16 cellular contexts compared by ENCODE assay signal in genomic region chr20:35339007-35339406, GRCh38. TPM values are rescaled to one million over a fixed set of nuclear protein-coding genes. Genes with fewer than 3 reads are reported as not detected.
A peak's percentile ranks its signal among the peaks of the same experiment; 100 is the strongest.
DNase-seq lines count a peak whose midpoint lies in the region; ATAC-seq and TF ChIP-seq lines count a peak whose summit lies in the region.
"Had no signal": no experiment of that assay in that cellular context is flagged by ENCODE, and none has a peak within 500 bp of the region (broad histone marks: within the 10 kb centered on the region; RNA-seq: fewer than 3 reads in every experiment).

No MANE protein-coding gene starts in this region.

- no peak overlapping the region for H3K27ac Mint-ChIP-seq in activated T-helper 1 cell treated with anti-CD3 and anti-CD28 coated beads, Interleukin-12 subunit alpha, Interleukin-12 subunit beta, Interleukin-2, Interleukin-4 antibody, amounts not matched to agents 30 ng/mL and 10 ng/mL and 1 ng/mL, durations not matched to agents 14 hours and 24 hours and 36 hours
- H3K27ac Mint-ChIP-seq: natural killer cell had no signal

- TF ChIP-seq CTCF in astrocyte of the cerebellum (IDR thresholded peaks at IDR 0.05; ENCODE audit: low read depth, low read length, missing control alignments) = no peak

- H3K36me3 Mint-ChIP-seq in activated T-helper 1 cell treated with anti-CD3 and anti-CD28 coated beads, Interleukin-12 subunit alpha, Interleukin-12 subunit beta, Interleukin-2, Interleukin-4 antibody, amounts not matched to agents 30 ng/mL and 10 ng/mL and 1 ng/mL, durations not matched to agents 14 hours and 24 hours and 36 hours (ENCODE audit: low read depth) = peaks cover 9% of the 10 kb centered on the region
- H3K36me3 Mint-ChIP-seq: natural killer cell had no signal

- ATAC-seq in GM18861 (IDR thresholded peaks at IDR 0.05; ENCODE audit: unreplicated experiment) (no peak), GM21786 (IDR thresholded peaks at IDR 0.05; ENCODE audit: unreplicated experiment) (no peak)
- ATAC-seq: natural killer cell had no signal

- H3K4me3 ChIP-seq in astrocyte of the cerebellum (ENCODE audit: low read depth, low read length) = no peak overlapping the region
- H3K4me3 ChIP-seq: stomach had no signal

- intact Hi-C loops in activated T-helper 1 cell treated with anti-CD3 and anti-CD28 coated beads, Interleukin-12 subunit alpha, Interleukin-12 subunit beta, Interleukin-2, Interleukin-4 antibody, amounts not matched to agents 30 ng/mL and 10 ng/mL and 1 ng/mL, durations not matched to agents 14 hours and 24 hours and 36 hours (cut with micrococcal nuclease) = no loop called here

- peak; percentile 32 for DNase-seq in NCI-H2196 treated with DMSO at 0.1 percent for 48 hours (lab: John Stamatoyannopoulos, UW; ENCODE audit: unreplicated experiment)
- DNase-seq in NCI-H2196 (lab: John Stamatoyannopoulos, UW; ENCODE audit: unreplicated experiment) = no peak
- DNase-seq in astrocyte of the cerebellum (ENCODE audit: low read depth) = peak; percentile 93
- DNase-seq in glomerular visceral epithelial cell (ENCODE audit: extremely low spot score) = peak; percentile 77
- no peak for DNase-seq in activated gamma-delta T cell treated with Interleukin-2 at 50 U/mL for 16 hours
- DNase-seq in activated T-helper 1 cell treated with anti-CD3 and anti-CD28 coated beads, Interleukin-12 subunit alpha, Interleukin-12 subunit beta, Interleukin-2, Interleukin-4 antibody, amounts not matched to agents 30 ng/mL and 10 ng/mL and 1 ng/mL, durations not matched to agents 14 hours and 24 hours and 36 hours (ENCODE audit: low spot score) = no peak
- DNase-seq: activated CD4-positive, CD25-positive, alpha-beta regulatory T cell; activated effector memory CD4-positive, alpha-beta T cell treated with anti-CD3 and anti-CD28 coated beads, Interleukin-2, amount 50 U/mL, for 16 hours; AML-193; dermis blood vessel endothelial cell; natural killer cell; NCI-H1694 treated with DMSO at 0.1 percent for 48 hours; RPMI8226; stomach had no signal

- H3K9me3 Mint-ChIP-seq in activated T-helper 1 cell treated with anti-CD3 and anti-CD28 coated beads, Interleukin-12 subunit alpha, Interleukin-12 subunit beta, Interleukin-2, Interleukin-4 antibody, amounts not matched to agents 30 ng/mL and 10 ng/mL and 1 ng/mL, durations not matched to agents 14 hours and 24 hours and 36 hours = no peaks in the 10 kb centered on the region
- H3K9me3 Mint-ChIP-seq: natural killer cell had no signal

- H3K27me3 Mint-ChIP-seq in activated T-helper 1 cell treated with anti-CD3 and anti-CD28 coated beads, Interleukin-12 subunit alpha, Interleukin-12 subunit beta, Interleukin-2, Interleukin-4 antibody, amounts not matched to agents 30 ng/mL and 10 ng/mL and 1 ng/mL, durations not matched to agents 14 hours and 24 hours and 36 hours (ENCODE audit: insufficient read depth) = no peaks in the 10 kb centered on the region

- no peaks in the 10 kb centered on the region for H3K4me1 Mint-ChIP-seq in activated T-helper 1 cell treated with anti-CD3 and anti-CD28 coated beads, Interleukin-12 subunit alpha, Interleukin-12 subunit beta, Interleukin-2, Interleukin-4 antibody, amounts not matched to agents 30 ng/mL and 10 ng/mL and 1 ng/mL, durations not matched to agents 14 hours and 24 hours and 36 hours (ENCODE audit: low read depth)
- H3K4me1 Mint-ChIP-seq: natural killer cell had no signal

- in situ Hi-C loops in astrocyte of the cerebellum (cut with HindIII; ENCODE audit: low sequenced_read_pairs) = no loop called here

- no peak overlapping the region for H3K4me3 Mint-ChIP-seq in activated T-helper 1 cell treated with anti-CD3 and anti-CD28 coated beads, Interleukin-12 subunit alpha, Interleukin-12 subunit beta, Interleukin-2, Interleukin-4 antibody, amounts not matched to agents 30 ng/mL and 10 ng/mL and 1 ng/mL, durations not matched to agents 14 hours and 24 hours and 36 hours
- H3K4me3 Mint-ChIP-seq: natural killer cell had no signal

RNA-seq across cellular contexts. Expression of gene FAM83C, which starts 46.8 kb away (rescaled TPM):
- not detected in 2 replicates for total RNA-seq in activated T-helper 1 cell treated with anti-CD3 and anti-CD28 coated beads, Interleukin-12 subunit alpha, Interleukin-12 subunit beta, Interleukin-2, Interleukin-4 antibody, amounts not matched to agents 30 ng/mL and 10 ng/mL and 1 ng/mL, durations not matched to agents 14 hours and 24 hours and 36 hours
- total RNA-seq: dermis blood vessel endothelial cell, natural killer cell, stomach had no signal

RNA-seq across cellular contexts. Expression of gene EIF6, which starts 54.4 kb away (rescaled TPM):
- 232 TPM in 2 replicates for total RNA-seq in activated T-helper 1 cell treated with anti-CD3 and anti-CD28 coated beads, Interleukin-12 subunit alpha, Interleukin-12 subunit beta, Interleukin-2, Interleukin-4 antibody, amounts not matched to agents 30 ng/mL and 10 ng/mL and 1 ng/mL, durations not matched to agents 14 hours and 24 hours and 36 hours

Comparison
In these comparisons a context has a peak if more than half of its experiments do, and no peak if none do; other contexts are left out.
1. DNase-seq: peak in NCI-H2196 treated with DMSO at 0.1 percent for 48 hours (single experiment), astrocyte of the cerebellum (single experiment) and glomerular visceral epithelial cell (single experiment); none in NCI-H2196 (single experiment), activated gamma-delta T cell treated with Interleukin-2 at 50 U/mL for 16 hours (single experiment) and activated T-helper 1 cell treated with anti-CD3 and anti-CD28 coated beads, Interleukin-12 subunit alpha, Interleukin-12 subunit beta, Interleukin-2, Interleukin-4 antibody, amounts not matched to agents 30 ng/mL and 10 ng/mL and 1 ng/mL, durations not matched to agents 14 hours and 24 hours and 36 hours (single experiment).